Comparison of ENCODE assay signal across 8 cellular contexts in genomic region chr4:87848622-87849351, GRCh38.
A peak's percentile ranks its signal among the peaks of the same experiment; 100 is the strongest.
DNase-seq lines count a peak whose midpoint lies in the region; ATAC-seq lines count a peak whose summit lies in the region.

No MANE protein-coding gene starts in this region.

- DNase-seq in DMS153 treated with DMSO at 0.1 percent for 48 hours (lab: John Stamatoyannopoulos, UW; ENCODE audit: unreplicated experiment) (peak; percentile 62), HPDE6-E6E7 (ENCODE audit: extremely low spot score) (peak; percentile 41), OCI-M1 (lab: John Stamatoyannopoulos, UW) (peak; percentile 78), hepatic stellate cell (ENCODE audit: low spot score) (peak; percentile 42), putamen (ENCODE audit: low spot score) (peak; percentile 84), OCI-M2 (lab: John Stamatoyannopoulos, UW; ENCODE audit: unreplicated experiment) (no peak)

- peak overlapping the region; percentile 89 for H3K27ac ChIP-seq in angular gyrus (ENCODE audit: low read depth, low read length)

- peak; percentile 95 for ATAC-seq in GM19463 (IDR thresholded peaks at IDR 0.05; ENCODE audit: unreplicated experiment)
